In genomic region chr15:98677345-98678059, GRCh38 we compare ENCODE assay signal across 29 cellular contexts. TPM values are rescaled to one million over a fixed set of nuclear protein-coding genes. Genes with fewer than 3 reads are reported as not detected.
A peak's percentile ranks its signal among the peaks of the same experiment; 100 is the strongest.
DNase-seq lines count a peak whose midpoint lies in the region; ATAC-seq and TF ChIP-seq lines count a peak whose summit lies in the region.
"Had no signal": no experiment of that assay in that cellular context is flagged by ENCODE, and none has a peak within 500 bp of the region (broad histone marks: within the 10 kb centered on the region; RNA-seq: fewer than 3 reads in every experiment).

No MANE protein-coding gene starts in this region.

- no peak overlapping the region for H3K9ac ChIP-seq in neural progenitor cell
- H3K9ac ChIP-seq: GM23248, KMS-11, SK-N-SH had no signal

- H4K20me1 ChIP-seq in neural progenitor cell (ENCODE audit: low read depth), result peaks cover 90% of the 10 kb centered on the region

- no peak overlapping the region for H3K4me2 ChIP-seq in neural progenitor cell
- H3K4me2 ChIP-seq: KMS-11, SK-N-SH had no signal

- H3F3A ChIP-seq in neural progenitor cell (ENCODE audit: low read depth), result no peaks in the 10 kb centered on the region

- peaks cover 100% of the 10 kb centered on the region for H3K79me2 ChIP-seq in neural progenitor cell (ENCODE audit: low read depth)

- no peak overlapping the region for H3K4me3 Mint-ChIP-seq in neural progenitor cell
- H3K4me3 Mint-ChIP-seq: activated CD8-positive, alpha-beta memory T cell treated with anti-CD3 and anti-CD28 coated beads, Interleukin-2, amount 10 ng/mL, durations not matched to agents 7 days and 5 days; activated naive CD8-positive, alpha-beta T cell treated with anti-CD3 and anti-CD28 coated beads, Interleukin-2, amount 50 U/mL, for 24 hours; activated T-cell treated with anti-CD3 and anti-CD28 coated beads, Interleukin-2, amount 50 U/mL, for 4 hours; CD4-positive, alpha-beta T cell; memory B cell had no signal

- H3K27me3 ChIP-seq in left ventricle myocardium inferior (ENCODE audit: low read depth) (no peaks in the 10 kb centered on the region), ascending aorta (no peaks in the 10 kb centered on the region), neural progenitor cell (no peaks in the 10 kb centered on the region)
- H3K27me3 ChIP-seq: neutrophil, sigmoid colon, upper lobe of right lung had no signal

- H3K27me3 Mint-ChIP-seq in neural progenitor cell (ENCODE audit: insufficient read depth, low read depth), result no peaks in the 10 kb centered on the region
- H3K27me3 Mint-ChIP-seq: activated CD8-positive, alpha-beta memory T cell treated with anti-CD3 and anti-CD28 coated beads, Interleukin-2, amount 10 ng/mL, durations not matched to agents 7 days and 5 days; activated naive CD8-positive, alpha-beta T cell treated with anti-CD3 and anti-CD28 coated beads, Interleukin-2, amount 50 U/mL, for 24 hours; CD4-positive, alpha-beta T cell; memory B cell had no signal

- no peaks in the 10 kb centered on the region for H3K36me3 ChIP-seq in left ventricle myocardium inferior
- no peaks in the 10 kb centered on the region for H3K36me3 ChIP-seq in ascending aorta
- H3K36me3 ChIP-seq in neural progenitor cell, result no peaks in the 10 kb centered on the region
- H3K36me3 ChIP-seq: neutrophil, sigmoid colon, upper lobe of right lung had no signal

- H3K9me3 ChIP-seq in left ventricle myocardium inferior (replicated peaks), result no peaks in the 10 kb centered on the region
- no peaks in the 10 kb centered on the region for H3K9me3 ChIP-seq in ascending aorta
- no peaks in the 10 kb centered on the region for H3K9me3 ChIP-seq in neural progenitor cell (ENCODE audit: low read depth)
- H3K9me3 ChIP-seq: neutrophil, sigmoid colon, SK-N-SH, upper lobe of right lung had no signal

- DNase-seq in left ventricle myocardium inferior, result no peak
- DNase-seq in cardiac septum (ENCODE audit: low spot score), result no peak
- no peak for DNase-seq in ascending aorta (ENCODE audit: low spot score in 2 of 2)
- DNase-seq in neural progenitor cell (ENCODE audit: low spot score), result no peak
- DNase-seq in DMS153 treated with DMSO at 0.1 percent for 48 hours (lab: John Stamatoyannopoulos, UW; ENCODE audit: unreplicated experiment), result no peak
- DNase-seq in caudate nucleus (lab: John Stamatoyannopoulos, UW), result no peak
- DNase-seq: activated CD4-positive, alpha-beta T cell treated with anti-CD3 and anti-CD28 coated beads, Interleukin-2, amount 50 U/mL, for 4 hours; activated CD8-positive, alpha-beta memory T cell treated with anti-CD3 and anti-CD28 coated beads, Interleukin-2, amount 10 ng/mL, durations not matched to agents 7 days and 5 days; activated gamma-delta T cell treated with Interleukin-2 at 50 U/mL for 16 hours; activated naive CD8-positive, alpha-beta T cell treated with anti-CD3 and anti-CD28 coated beads, Interleukin-2, amount 50 U/mL, for 24 hours; activated T-cell treated with anti-CD3 and anti-CD28 coated beads, Interleukin-2, amount 50 U/mL, for 4 hours; AML-193; CD4-positive, alpha-beta T cell; GM23248; MM.1S; NCI-H1417; NCI-H2081 treated with DMSO at 0.1 percent for 48 hours; NCI-H226; NCI-H526 treated with DMSO at 0.1 percent for 48 hours; PC-3; sigmoid colon; SK-N-SH; stimulated activated CD4-positive, alpha-beta T cell treated with anti-CD3 and anti-CD28 coated beads, Interleukin-4, amount 100 ng/mL, for 1 hour; upper lobe of right lung had no signal

- peaks cover 29% of the 10 kb centered on the region for H3K36me3 Mint-ChIP-seq in neural progenitor cell
- H3K36me3 Mint-ChIP-seq: activated CD8-positive, alpha-beta memory T cell treated with anti-CD3 and anti-CD28 coated beads, Interleukin-2, amount 10 ng/mL, durations not matched to agents 7 days and 5 days had no signal

- TF ChIP-seq CTCF in left ventricle myocardium inferior (IDR thresholded peaks at IDR 0.05; ENCODE audit: borderline replicate concordance) (no peak), ascending aorta (IDR thresholded peaks at IDR 0.05) (no peak), neural progenitor cell (IDR thresholded peaks at IDR 0.05) (no peak)

- H3K4me1 ChIP-seq in left ventricle myocardium inferior (peaks cover 85% of the 10 kb centered on the region), ascending aorta (peaks cover 6 to 37% of the 10 kb centered on the region in 2 donors), neural progenitor cell (no peaks in the 10 kb centered on the region)

- peaks cover 8% of the 10 kb centered on the region for H3K4me1 Mint-ChIP-seq in neural progenitor cell

- H3K9me3 Mint-ChIP-seq in neural progenitor cell, result peaks cover 7% of the 10 kb centered on the region
- H3K9me3 Mint-ChIP-seq: activated naive CD8-positive, alpha-beta T cell treated with anti-CD3 and anti-CD28 coated beads, Interleukin-2, amount 50 U/mL, for 24 hours; activated T-cell treated with anti-CD3 and anti-CD28 coated beads, Interleukin-2, amount 50 U/mL, for 4 hours; CD4-positive, alpha-beta T cell had no signal

- intact Hi-C loops in left ventricle myocardium inferior (cut with micrococcal nuclease) (no loop called here), cardiac septum (cut with DNase I) (loop anchor here (10.0 kb wide), 1 partner anchor 47 kb away; no protein-coding TSS in a partner anchor), ascending aorta (cut with DNase I) (no loop called here)

- no peak for ATAC-seq in HG03139 (IDR thresholded peaks at IDR 0.05; ENCODE audit: unreplicated experiment)
- no peak for ATAC-seq in GM21576 (IDR thresholded peaks at IDR 0.05; ENCODE audit: unreplicated experiment)
- ATAC-seq: activated CD8-positive, alpha-beta memory T cell treated with anti-CD3 and anti-CD28 coated beads, Interleukin-2, amount 10 ng/mL, durations not matched to agents 7 days and 5 days; activated naive CD8-positive, alpha-beta T cell treated with anti-CD3 and anti-CD28 coated beads, Interleukin-2, amount 50 U/mL, for 24 hours; activated T-cell treated with anti-CD3 and anti-CD28 coated beads, Interleukin-2, amount 50 U/mL, for 4 hours; PC-3; upper lobe of right lung had no signal

- H2AFZ ChIP-seq in neural progenitor cell (replicated peaks), result no peak overlapping the region
- H2AFZ ChIP-seq: GM23248 had no signal

- H3K27ac Mint-ChIP-seq in neural progenitor cell, result peak overlapping the region; percentile 80
- H3K27ac Mint-ChIP-seq: activated CD8-positive, alpha-beta memory T cell treated with anti-CD3 and anti-CD28 coated beads, Interleukin-2, amount 10 ng/mL, durations not matched to agents 7 days and 5 days; activated naive CD8-positive, alpha-beta T cell treated with anti-CD3 and anti-CD28 coated beads, Interleukin-2, amount 50 U/mL, for 24 hours; CD4-positive, alpha-beta T cell; memory B cell had no signal

- H3K4me3 ChIP-seq in left ventricle myocardium inferior, result no peak overlapping the region
- H3K4me3 ChIP-seq in ascending aorta, result no peak overlapping the region
- H3K4me3 ChIP-seq in neural progenitor cell, result no peak overlapping the region
- H3K4me3 ChIP-seq: GM23248, sigmoid colon, upper lobe of right lung had no signal

- H3K27ac ChIP-seq in left ventricle myocardium inferior (replicated peaks) (peak overlapping the region; percentile 41), ascending aorta (peak overlapping the region; percentile 44 to 69), neural progenitor cell (no peak overlapping the region), caudate nucleus (ENCODE audit: low read depth, low read length) (no peak overlapping the region)
- H3K27ac ChIP-seq: GM23248, KMS-11, neutrophil, upper lobe of right lung had no signal

RNA-seq across cellular contexts. Expression of gene IGF1R, which starts 29.2 kb away (rescaled TPM):
- total RNA-seq in left ventricle myocardium inferior, result 37.2 TPM
- 57.2 TPM for total RNA-seq in cardiac septum
- 151 TPM for total RNA-seq in ascending aorta
- 23.5 and 40.4 TPM in 2 replicates for total RNA-seq in neural progenitor cell (ENCODE audit: low replicate concordance)

Comparison
In these comparisons a context has a peak if more than half of its experiments do, and no peak if none do; other contexts are left out.
1. H3K27ac ChIP-seq: peak in left ventricle myocardium inferior (single experiment) and ascending aorta (2 of 2); none in neural progenitor cell (single experiment) and caudate nucleus (single experiment).